Comparison of ENCODE assay signal across 9 cellular contexts in the genomic region with DNA sequence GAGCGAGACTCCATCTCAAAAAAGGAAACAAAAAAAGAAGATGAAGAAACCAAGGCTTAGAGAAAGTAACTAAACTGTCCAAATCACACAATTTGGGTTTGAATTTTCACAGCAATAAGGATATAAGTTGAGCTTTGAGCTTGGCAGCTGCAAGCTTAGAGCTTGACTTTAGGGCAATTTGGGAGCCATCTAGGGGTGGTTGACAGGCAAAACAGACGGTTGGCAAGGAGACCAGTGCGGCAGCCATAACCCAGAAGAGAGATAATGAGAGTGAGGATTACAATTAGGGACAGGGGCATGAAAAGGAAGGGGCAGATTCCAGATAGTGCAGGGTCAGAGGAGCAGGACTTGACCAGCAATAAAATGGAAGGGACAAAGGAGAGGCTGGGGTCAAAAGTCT.
A peak's percentile ranks its signal among the peaks of the same experiment; 100 is the strongest.
DNase-seq lines count a peak whose midpoint lies in the region; ATAC-seq, FAIRE-seq and TF ChIP-seq lines count a peak whose summit lies in the region.
"Had no signal": no experiment of that assay in that cellular context is flagged by ENCODE, and none has a peak within 500 bp of the region (broad histone marks: within the 10 kb centered on the region; RNA-seq: fewer than 3 reads in every experiment).

No MANE protein-coding gene starts in this region.

- no peaks in the 10 kb centered on the region for H3K36me3 ChIP-seq in brain microvascular endothelial cell (replicated peaks)

- FAIRE-seq in GM19239 (lab: Jason Lieb, UNC), result peak; percentile 23

- no peaks in the 10 kb centered on the region for H3K27me3 ChIP-seq in brain microvascular endothelial cell (replicated peaks)

- no peak overlapping the region for H3K27ac ChIP-seq in brain microvascular endothelial cell

- in situ Hi-C loops in brain microvascular endothelial cell (cut with HindIII; ENCODE audit: low pct_ligation_motif_present, low sequenced_read_pairs), result no loop called here

- TF ChIP-seq CTCF in epithelial cell of esophagus (IDR thresholded peaks at IDR 0.05; ENCODE audit: insufficient read depth, low read depth, low read length, missing control alignments) (peak; percentile 15), brain microvascular endothelial cell (IDR thresholded peaks at IDR 0.05; ENCODE audit: low read depth, low read length, missing control alignments) (no peak)

- DNase-seq in DMS 273 treated with DMSO at 0.1 percent for 48 hours (lab: John Stamatoyannopoulos, UW), result peak; percentile 4
- DNase-seq in GM19239 (ENCODE audit: insufficient read length, low spot score), result no peak
- peak; percentile 83 for DNase-seq in NCI-H748 (lab: John Stamatoyannopoulos, UW; ENCODE audit: unreplicated experiment)
- no peak for DNase-seq in epithelial cell of esophagus (ENCODE audit: low read depth)
- DNase-seq in HK-2 (ENCODE audit: unreplicated experiment), result no peak
- no peak for DNase-seq in activated T-cell treated with anti-CD3 and anti-CD28 coated beads, Interleukin-2, amount 50 U/mL, for 1 hour
- no peak for DNase-seq in brain microvascular endothelial cell

- no peak overlapping the region for H3K4me3 ChIP-seq in epithelial cell of esophagus (ENCODE audit: low read length)
- no peak overlapping the region for H3K4me3 ChIP-seq in brain microvascular endothelial cell (ENCODE audit: low read depth, low read length)

- ATAC-seq in GM21528 (IDR thresholded peaks at IDR 0.05; ENCODE audit: low FRiP score, unreplicated experiment), result no peak
- ATAC-seq: sciatic nerve had no signal

Comparison
In these comparisons a context has a peak if more than half of its experiments do, and no peak if none do; other contexts are left out.
1. DNase-seq: peak in DMS 273 treated with DMSO at 0.1 percent for 48 hours (single experiment) and NCI-H748 (single experiment); none in GM19239 (single experiment), epithelial cell of esophagus (single experiment), HK-2 (single experiment), activated T-cell treated with anti-CD3 and anti-CD28 coated beads, Interleukin-2, amount 50 U/mL, for 1 hour (single experiment) and brain microvascular endothelial cell (single experiment).